ENCODE assay signal across 1 cellular context in genomic region chr2:39523308-39524044, GRCh38.
TF ChIP-seq lines count a peak whose summit lies in the region.

No MANE protein-coding gene starts in this region.

TF ChIP-seq in K562, 482 proteins besides CTCF, POLR2A, EP300 and RAD21 (continued from another document and continues in another):
- TF ChIP-seq ZMIZ1 (IDR thresholded peaks at IDR 0.05; ENCODE audit: low read depth in 2 of 2, low read length in 2 of 2) (no peak), ZNF76 (CRISPR knock-in tag; IDR thresholded peaks at IDR 0.05; ENCODE audit: borderline replicate concordance) (no peak), RAD51 (IDR thresholded peaks at IDR 0.05; ENCODE audit: borderline replicate concordance, low read depth) (no peak), OTX1 (CRISPR knock-in tag; IDR thresholded peaks at IDR 0.05) (no peak), EZH2 (IDR thresholded peaks at IDR 0.05; ENCODE audit: borderline replicate concordance, low read depth, low read length) (no peak), MCM5 (IDR thresholded peaks at IDR 0.05; ENCODE audit: low read depth) (no peak), TOE1 (IDR thresholded peaks at IDR 0.05; ENCODE audit: borderline replicate concordance) (no peak), TOE1 (CRISPR knock-in tag; IDR thresholded peaks at IDR 0.05; ENCODE audit: borderline replicate concordance, low read depth) (no peak), YBX1 (IDR thresholded peaks at IDR 0.05) (no peak), PRMT5 (CRISPR knock-in tag; IDR thresholded peaks at IDR 0.05) (no peak), TEAD4 (IDR thresholded peaks at IDR 0.05; ENCODE audit: low read length) (peak; percentile 51), TEAD4 (CRISPR knock-in tag; IDR thresholded peaks at IDR 0.05; ENCODE audit: borderline replicate concordance) (no peak), PPARD (CRISPR knock-in tag; IDR thresholded peaks at IDR 0.05) (no peak), ZNF644 (tag; IDR thresholded peaks at IDR 0.05; ENCODE audit: low read depth) (no peak), JUND (IDR thresholded peaks at IDR 0.05; ENCODE audit: borderline replicate concordance, low read depth, low read length) (0 out of 2 replicates have a peak, but pooled peaks have one; percentile 41), JUND (tag; IDR thresholded peaks at IDR 0.05; ENCODE audit: borderline replicate concordance, low read depth, low read length) (peak; percentile 77; the same call in 2 of the 3 replicates), COPS2 (conservative IDR thresholded peaks at IDR 0.05) (no peak), KLF6 (CRISPR knock-in tag; IDR thresholded peaks at IDR 0.05; ENCODE audit: borderline replicate concordance) (no peak), FOXK1 (CRISPR knock-in tag; IDR thresholded peaks at IDR 0.05; ENCODE audit: borderline replicate concordance) (no peak), ZNF24 (IDR thresholded peaks at IDR 0.05) (no peak; the same call in 1 of the 2 replicates), TSC22D4 (tag; IDR thresholded peaks at IDR 0.05) (no peak), RCOR1 (IDR thresholded peaks at IDR 0.05; ENCODE audit: borderline replicate concordance in 1 of 2, low read depth in 2 of 2, low read length in 2 of 2) (0 out of 4 replicates have a peak, but pooled peaks of 1 of the 2 experiments have one; percentile 8), EWSR1 (IDR thresholded peaks at IDR 0.05; ENCODE audit: borderline replicate concordance, low read depth, partially characterized antibody) (no peak), TBP (optimal IDR thresholded peaks at IDR 0.05; ENCODE audit: low read depth, low read length) (no peak), ATF7 (IDR thresholded peaks at IDR 0.05) (no peak), PHB2 (IDR thresholded peaks at IDR 0.05; ENCODE audit: low read depth) (no peak), MAFG (tag; conservative IDR thresholded peaks at IDR 0.05) (peak; percentile 60), SMC3 (conservative IDR thresholded peaks at IDR 0.05; ENCODE audit: insufficient read depth, low read depth, low read length) (no peak), HLTF (IDR thresholded peaks at IDR 0.05) (no peak), NR3C1 (CRISPR knock-in tag; IDR thresholded peaks at IDR 0.05) (no peak), BRD9 (IDR thresholded peaks at IDR 0.05; ENCODE audit: low read depth, partially characterized antibody) (no peak), MAFK (IDR thresholded peaks at IDR 0.05; ENCODE audit: low read length) (0 out of 2 replicates have a peak, but pooled peaks have one; percentile 35), ESRRB (CRISPR knock-in tag; IDR thresholded peaks at IDR 0.05; ENCODE audit: borderline replicate concordance) (no peak), SIN3B (IDR thresholded peaks at IDR 0.05; ENCODE audit: low read depth) (no peak), SMARCA5 (IDR thresholded peaks at IDR 0.05) (no peak), CBFA2T3 (IDR thresholded peaks at IDR 0.05) (peak; percentile 54; the same call in 1 of the 2 replicates), BRD4 (IDR thresholded peaks at IDR 0.05) (no peak), NFE2 (IDR thresholded peaks at IDR 0.05; ENCODE audit: low read depth) (peak; percentile 85), ZBTB8A (IDR thresholded peaks at IDR 0.05; ENCODE audit: partially characterized antibody) (no peak)
- TF ChIP-seq, protein P1, sequence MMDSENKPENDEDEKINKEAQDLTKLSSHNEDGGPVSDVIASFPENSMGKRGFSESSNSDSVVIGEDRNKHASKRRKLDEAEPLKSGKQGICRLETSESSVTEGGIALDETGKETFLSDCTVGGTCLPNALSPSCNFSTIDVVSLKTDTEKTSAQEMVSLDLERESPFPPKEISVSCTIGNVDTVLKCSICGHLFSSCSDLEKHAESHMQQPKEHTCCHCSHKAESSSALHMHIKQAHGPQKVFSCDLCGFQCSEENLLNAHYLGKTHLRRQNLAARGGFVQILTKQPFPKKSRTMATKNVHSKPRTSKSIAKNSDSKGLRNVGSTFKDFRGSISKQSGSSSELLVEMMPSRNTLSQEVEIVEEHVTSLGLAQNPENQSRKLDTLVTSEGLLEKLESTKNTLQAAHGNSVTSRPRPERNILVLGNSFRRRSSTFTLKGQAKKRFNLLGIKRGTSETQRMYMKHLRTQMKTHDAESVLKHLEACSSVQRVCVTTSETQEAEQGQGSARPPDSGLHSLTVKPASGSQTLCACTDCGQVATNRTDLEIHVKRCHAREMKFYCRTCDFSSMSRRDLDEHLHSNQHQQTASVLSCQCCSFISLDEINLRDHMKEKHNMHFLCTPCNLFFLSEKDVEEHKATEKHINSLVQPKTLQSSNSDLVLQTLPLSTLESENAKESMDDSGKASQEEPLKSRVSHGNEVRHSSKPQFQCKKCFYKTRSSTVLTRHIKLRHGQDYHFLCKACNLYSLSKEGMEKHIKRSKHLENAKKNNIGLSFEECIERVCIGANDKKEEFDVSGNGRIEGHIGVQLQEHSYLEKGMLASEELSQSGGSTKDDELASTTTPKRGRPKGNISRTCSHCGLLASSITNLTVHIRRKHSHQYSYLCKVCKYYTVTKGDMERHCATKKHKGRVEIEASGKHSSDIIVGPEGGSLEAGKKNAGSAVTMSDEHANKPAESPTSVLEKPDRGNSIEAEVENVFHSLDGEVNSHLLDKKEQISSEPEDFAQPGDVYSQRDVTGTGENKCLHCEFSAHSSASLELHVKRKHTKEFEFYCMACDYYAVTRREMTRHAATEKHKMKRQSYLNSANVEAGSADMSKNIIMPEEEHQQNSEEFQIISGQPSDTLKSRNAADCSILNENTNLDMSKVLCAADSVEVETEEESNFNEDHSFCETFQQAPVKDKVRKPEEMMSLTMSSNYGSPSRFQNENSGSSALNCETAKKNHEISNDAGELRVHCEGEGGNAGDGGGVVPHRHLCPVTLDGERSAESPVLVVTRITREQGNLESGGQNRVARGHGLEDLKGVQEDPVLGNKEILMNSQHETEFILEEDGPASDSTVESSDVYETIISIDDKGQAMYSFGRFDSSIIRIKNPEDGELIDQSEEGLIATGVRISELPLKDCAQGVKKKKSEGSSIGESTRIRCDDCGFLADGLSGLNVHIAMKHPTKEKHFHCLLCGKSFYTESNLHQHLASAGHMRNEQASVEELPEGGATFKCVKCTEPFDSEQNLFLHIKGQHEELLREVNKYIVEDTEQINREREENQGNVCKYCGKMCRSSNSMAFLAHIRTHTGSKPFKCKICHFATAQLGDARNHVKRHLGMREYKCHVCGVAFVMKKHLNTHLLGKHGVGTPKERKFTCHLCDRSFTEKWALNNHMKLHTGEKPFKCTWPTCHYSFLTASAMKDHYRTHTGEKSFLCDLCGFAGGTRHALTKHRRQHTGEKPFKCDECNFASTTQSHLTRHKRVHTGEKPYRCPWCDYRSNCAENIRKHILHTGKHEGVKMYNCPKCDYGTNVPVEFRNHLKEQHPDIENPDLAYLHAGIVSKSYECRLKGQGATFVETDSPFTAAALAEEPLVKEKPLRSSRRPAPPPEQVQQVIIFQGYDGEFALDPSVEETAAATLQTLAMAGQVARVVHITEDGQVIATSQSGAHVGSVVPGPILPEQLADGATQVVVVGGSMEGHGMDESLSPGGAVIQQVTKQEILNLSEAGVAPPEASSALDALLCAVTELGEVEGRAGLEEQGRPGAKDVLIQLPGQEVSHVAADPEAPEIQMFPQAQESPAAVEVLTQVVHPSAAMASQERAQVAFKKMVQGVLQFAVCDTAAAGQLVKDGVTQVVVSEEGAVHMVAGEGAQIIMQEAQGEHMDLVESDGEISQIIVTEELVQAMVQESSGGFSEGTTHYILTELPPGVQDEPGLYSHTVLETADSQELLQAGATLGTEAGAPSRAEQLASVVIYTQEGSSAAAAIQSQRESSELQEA (IDR thresholded peaks at IDR 0.05; ENCODE audit: low read depth), result no peak
- TF ChIP-seq, protein P2, sequence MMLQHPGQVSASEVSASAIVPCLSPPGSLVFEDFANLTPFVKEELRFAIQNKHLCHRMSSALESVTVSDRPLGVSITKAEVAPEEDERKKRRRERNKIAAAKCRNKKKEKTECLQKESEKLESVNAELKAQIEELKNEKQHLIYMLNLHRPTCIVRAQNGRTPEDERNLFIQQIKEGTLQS (IDR thresholded peaks at IDR 0.05), result peak; percentile 17; the same call in 1 of the 2 replicates
- TF ChIP-seq, protein P2 (CRISPR knock-in tag; conservative IDR thresholded peaks at IDR 0.05), result no peak
- TF ChIP-seq, protein P3, sequence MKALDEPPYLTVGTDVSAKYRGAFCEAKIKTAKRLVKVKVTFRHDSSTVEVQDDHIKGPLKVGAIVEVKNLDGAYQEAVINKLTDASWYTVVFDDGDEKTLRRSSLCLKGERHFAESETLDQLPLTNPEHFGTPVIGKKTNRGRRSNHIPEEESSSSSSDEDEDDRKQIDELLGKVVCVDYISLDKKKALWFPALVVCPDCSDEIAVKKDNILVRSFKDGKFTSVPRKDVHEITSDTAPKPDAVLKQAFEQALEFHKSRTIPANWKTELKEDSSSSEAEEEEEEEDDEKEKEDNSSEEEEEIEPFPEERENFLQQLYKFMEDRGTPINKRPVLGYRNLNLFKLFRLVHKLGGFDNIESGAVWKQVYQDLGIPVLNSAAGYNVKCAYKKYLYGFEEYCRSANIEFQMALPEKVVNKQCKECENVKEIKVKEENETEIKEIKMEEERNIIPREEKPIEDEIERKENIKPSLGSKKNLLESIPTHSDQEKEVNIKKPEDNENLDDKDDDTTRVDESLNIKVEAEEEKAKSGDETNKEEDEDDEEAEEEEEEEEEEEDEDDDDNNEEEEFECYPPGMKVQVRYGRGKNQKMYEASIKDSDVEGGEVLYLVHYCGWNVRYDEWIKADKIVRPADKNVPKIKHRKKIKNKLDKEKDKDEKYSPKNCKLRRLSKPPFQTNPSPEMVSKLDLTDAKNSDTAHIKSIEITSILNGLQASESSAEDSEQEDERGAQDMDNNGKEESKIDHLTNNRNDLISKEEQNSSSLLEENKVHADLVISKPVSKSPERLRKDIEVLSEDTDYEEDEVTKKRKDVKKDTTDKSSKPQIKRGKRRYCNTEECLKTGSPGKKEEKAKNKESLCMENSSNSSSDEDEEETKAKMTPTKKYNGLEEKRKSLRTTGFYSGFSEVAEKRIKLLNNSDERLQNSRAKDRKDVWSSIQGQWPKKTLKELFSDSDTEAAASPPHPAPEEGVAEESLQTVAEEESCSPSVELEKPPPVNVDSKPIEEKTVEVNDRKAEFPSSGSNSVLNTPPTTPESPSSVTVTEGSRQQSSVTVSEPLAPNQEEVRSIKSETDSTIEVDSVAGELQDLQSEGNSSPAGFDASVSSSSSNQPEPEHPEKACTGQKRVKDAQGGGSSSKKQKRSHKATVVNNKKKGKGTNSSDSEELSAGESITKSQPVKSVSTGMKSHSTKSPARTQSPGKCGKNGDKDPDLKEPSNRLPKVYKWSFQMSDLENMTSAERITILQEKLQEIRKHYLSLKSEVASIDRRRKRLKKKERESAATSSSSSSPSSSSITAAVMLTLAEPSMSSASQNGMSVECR (CRISPR knock-in tag; IDR thresholded peaks at IDR 0.05), result no peak
- TF ChIP-seq, protein P4, sequence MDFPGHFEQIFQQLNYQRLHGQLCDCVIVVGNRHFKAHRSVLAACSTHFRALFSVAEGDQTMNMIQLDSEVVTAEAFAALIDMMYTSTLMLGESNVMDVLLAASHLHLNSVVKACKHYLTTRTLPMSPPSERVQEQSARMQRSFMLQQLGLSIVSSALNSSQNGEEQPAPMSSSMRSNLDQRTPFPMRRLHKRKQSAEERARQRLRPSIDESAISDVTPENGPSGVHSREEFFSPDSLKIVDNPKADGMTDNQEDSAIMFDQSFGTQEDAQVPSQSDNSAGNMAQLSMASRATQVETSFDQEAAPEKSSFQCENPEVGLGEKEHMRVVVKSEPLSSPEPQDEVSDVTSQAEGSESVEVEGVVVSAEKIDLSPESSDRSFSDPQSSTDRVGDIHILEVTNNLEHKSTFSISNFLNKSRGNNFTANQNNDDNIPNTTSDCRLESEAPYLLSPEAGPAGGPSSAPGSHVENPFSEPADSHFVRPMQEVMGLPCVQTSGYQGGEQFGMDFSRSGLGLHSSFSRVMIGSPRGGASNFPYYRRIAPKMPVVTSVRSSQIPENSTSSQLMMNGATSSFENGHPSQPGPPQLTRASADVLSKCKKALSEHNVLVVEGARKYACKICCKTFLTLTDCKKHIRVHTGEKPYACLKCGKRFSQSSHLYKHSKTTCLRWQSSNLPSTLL (IDR thresholded peaks at IDR 0.05), result no peak
- TF ChIP-seq, protein P5, sequence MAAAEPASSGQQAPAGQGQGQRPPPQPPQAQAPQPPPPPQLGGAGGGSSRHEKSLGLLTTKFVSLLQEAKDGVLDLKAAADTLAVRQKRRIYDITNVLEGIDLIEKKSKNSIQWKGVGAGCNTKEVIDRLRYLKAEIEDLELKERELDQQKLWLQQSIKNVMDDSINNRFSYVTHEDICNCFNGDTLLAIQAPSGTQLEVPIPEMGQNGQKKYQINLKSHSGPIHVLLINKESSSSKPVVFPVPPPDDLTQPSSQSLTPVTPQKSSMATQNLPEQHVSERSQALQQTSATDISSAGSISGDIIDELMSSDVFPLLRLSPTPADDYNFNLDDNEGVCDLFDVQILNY (CRISPR knock-in tag; IDR thresholded peaks at IDR 0.05), result no peak
